ENCODE assay signal across 1 cellular context in the genomic region with DNA sequence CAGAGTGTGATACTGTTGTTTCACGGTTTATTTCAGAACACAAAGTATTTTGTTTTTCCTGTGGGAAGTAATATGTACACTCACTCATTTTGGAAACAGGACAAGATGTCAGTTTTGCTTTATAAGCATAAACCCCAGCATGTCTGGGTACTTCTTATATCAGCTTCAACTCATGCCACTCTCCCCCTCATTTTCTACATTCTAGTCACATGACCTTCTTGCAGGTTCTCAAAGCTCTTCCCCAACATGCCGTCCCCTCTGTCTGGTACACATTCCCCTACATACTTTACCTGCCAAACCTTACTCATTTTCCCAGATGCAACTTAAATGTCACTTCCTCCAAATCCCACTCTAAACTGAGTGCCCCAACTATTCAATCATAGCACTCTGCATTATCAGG.
TF ChIP-seq lines count a peak whose summit lies in the region.

No MANE protein-coding gene starts in this region.

TF ChIP-seq in HepG2, 621 proteins besides CTCF, POLR2A, EP300 and RAD21:
- TF ChIP-seq HOXA9 (CRISPR knock-in tag; IDR thresholded peaks at IDR 0.05; ENCODE audit: borderline replicate concordance) (no peak), KMT2B (CRISPR knock-in tag; IDR thresholded peaks at IDR 0.05) (no peak), MAFK (conservative IDR thresholded peaks at IDR 0.05 in 1 of 2, IDR thresholded peaks at IDR 0.05 in 1 of 2; ENCODE audit: low read length in 2 of 2) (peak; percentile 6 to 28; a peak in 2 of 4 replicates)
TF ChIP-seq in HepG2: peak in this region for 1.
